In the genomic region with DNA sequence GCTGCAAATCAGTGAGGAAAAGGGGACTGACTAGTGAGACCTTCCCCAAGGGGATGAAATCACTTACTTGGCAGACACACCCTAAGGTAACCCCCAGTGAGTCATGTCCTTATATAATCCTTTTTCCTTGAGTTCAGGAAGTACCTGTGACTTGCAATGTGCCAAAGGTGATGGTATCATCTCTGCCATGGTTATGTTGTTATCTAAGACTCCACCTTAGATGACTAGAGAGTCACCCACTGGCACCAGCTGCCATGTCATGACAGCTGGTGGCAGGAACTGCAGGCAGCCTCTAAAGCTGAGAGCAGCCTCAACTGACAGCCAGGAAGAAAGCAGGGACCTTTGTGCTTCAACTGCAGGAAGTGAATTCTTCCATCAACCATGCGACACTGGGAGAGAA, we compare ENCODE assay signal across 10 cellular contexts. TPM values are rescaled to one million over a fixed set of nuclear protein-coding genes. Genes with fewer than 3 reads are reported as not detected.
DNase-seq lines count a peak whose midpoint lies in the region; ATAC-seq and TF ChIP-seq lines count a peak whose summit lies in the region.
"Had no signal": no experiment of that assay in that cellular context is flagged by ENCODE, and none has a peak within 500 bp of the region (broad histone marks: within the 10 kb centered on the region; RNA-seq: fewer than 3 reads in every experiment).

No MANE protein-coding gene starts in this region.

- H4K20me1 ChIP-seq in osteoblast (ENCODE audit: insufficient read depth, low read length) = no peaks in the 10 kb centered on the region

- H3K9me3 ChIP-seq in Peyer's patch = no peaks in the 10 kb centered on the region
- H3K9me3 ChIP-seq in osteoblast (ENCODE audit: low read depth, low read length) = no peaks in the 10 kb centered on the region

- peak overlapping the region; percentile 93 for H3K27ac Mint-ChIP-seq in activated naive CD8-positive, alpha-beta T cell treated with anti-CD3 and anti-CD28 coated beads, Interleukin-2, amount 10 ng/mL, durations not matched to agents 7 days and 5 days
- no peak overlapping the region for H3K27ac Mint-ChIP-seq in chondrocyte (ENCODE audit: unreplicated experiment)

- peaks cover 51% of the 10 kb centered on the region for H3K4me1 Mint-ChIP-seq in activated naive CD8-positive, alpha-beta T cell treated with anti-CD3 and anti-CD28 coated beads, Interleukin-2, amount 10 ng/mL, durations not matched to agents 7 days and 5 days
- H3K4me1 Mint-ChIP-seq in chondrocyte (ENCODE audit: low read depth) = peaks cover 6% of the 10 kb centered on the region

- H3K4me3 Mint-ChIP-seq in activated naive CD8-positive, alpha-beta T cell treated with anti-CD3 and anti-CD28 coated beads, Interleukin-2, amount 10 ng/mL, durations not matched to agents 7 days and 5 days = peak overlapping the region; percentile 65
- H3K4me3 Mint-ChIP-seq in chondrocyte (ENCODE audit: unreplicated experiment) = no peak overlapping the region

- POLR2A ChIA-PET in activated naive CD8-positive, alpha-beta T cell treated with anti-CD3 and anti-CD28 coated beads, Interleukin-2, amount 10 ng/mL, durations not matched to agents 7 days and 5 days (lab: Charles Lee) = interaction anchor here (0.7 to 3.1 kb wide), 6 partner anchors 8 to 1240 kb away, joined by 4 to 16 read pairs (median 6); a partner anchor contains a TSS

- peak; percentile 64 to 79 for TF ChIP-seq POLR2A in Peyer's patch (IDR thresholded peaks at IDR 0.05)

- peaks cover 40% of the 10 kb centered on the region for H3K36me3 Mint-ChIP-seq in activated naive CD8-positive, alpha-beta T cell treated with anti-CD3 and anti-CD28 coated beads, Interleukin-2, amount 10 ng/mL, durations not matched to agents 7 days and 5 days
- H3K36me3 Mint-ChIP-seq in chondrocyte (ENCODE audit: low read depth) = no peaks in the 10 kb centered on the region

- no peak overlapping the region for H2AFZ ChIP-seq in osteoblast (ENCODE audit: low read length)

- peak overlapping the region in 2 of 4 donors; percentile 28 to 35 for H3K4me3 ChIP-seq in Peyer's patch
- H3K4me3 ChIP-seq in osteoblast (ENCODE audit: insufficient read depth, low read length) = no peak overlapping the region

- no peak overlapping the region for H3K4me2 ChIP-seq in osteoblast (ENCODE audit: insufficient read depth, low read length)

- no peaks in the 10 kb centered on the region for H3K79me2 ChIP-seq in osteoblast (ENCODE audit: insufficient read depth, low read length)

- no peaks in the 10 kb centered on the region for H3K36me3 ChIP-seq in Peyer's patch
- H3K36me3 ChIP-seq in osteoblast (ENCODE audit: insufficient read depth, low read length) = no peaks in the 10 kb centered on the region

- DNase-seq in Peyer's patch (peak in 2 of 3 donors; percentile 79 to 85), osteoblast (ENCODE audit: insufficient read length, low spot score, missing footprints) (peak; percentile 64), chondrocyte (ENCODE audit: low spot score) (no peak), RKO (ENCODE audit: low spot score) (no peak), putamen (ENCODE audit: low spot score) (no peak)
- no peak for DNase-seq in activated naive CD8-positive, alpha-beta T cell treated with anti-CD3 and anti-CD28 coated beads, Interleukin-2, amount 10 ng/mL, durations not matched to agents 7 days and 5 days
- DNase-seq: foreskin melanocyte, NCI-H748 treated with DMSO at 0.1 percent for 48 hours had no signal

- no peaks in the 10 kb centered on the region for H3K27me3 Mint-ChIP-seq in activated naive CD8-positive, alpha-beta T cell treated with anti-CD3 and anti-CD28 coated beads, Interleukin-2, amount 10 ng/mL, durations not matched to agents 7 days and 5 days
- no peaks in the 10 kb centered on the region for H3K27me3 Mint-ChIP-seq in chondrocyte (ENCODE audit: low read depth)

- ATAC-seq in GM21786 (IDR thresholded peaks at IDR 0.05; ENCODE audit: unreplicated experiment) = peak; percentile 42
- peak; percentile 77 for ATAC-seq in activated naive CD8-positive, alpha-beta T cell treated with anti-CD3 and anti-CD28 coated beads, Interleukin-2, amount 10 ng/mL, durations not matched to agents 7 days and 5 days (ENCODE audit: low read depth)
- no peak for ATAC-seq in HG03196 (IDR thresholded peaks at IDR 0.05; ENCODE audit: unreplicated experiment)

- no peaks in the 10 kb centered on the region for H3K27me3 ChIP-seq in Peyer's patch
- no peaks in the 10 kb centered on the region for H3K27me3 ChIP-seq in osteoblast (ENCODE audit: insufficient read depth, low read length)

- peaks cover 0 to 5% (median 0%) of the 10 kb centered on the region in 4 donors for H3K4me1 ChIP-seq in Peyer's patch
- no peaks in the 10 kb centered on the region for H3K4me1 ChIP-seq in osteoblast (ENCODE audit: insufficient read depth, low read length)

- no peaks in the 10 kb centered on the region for H3K9me3 Mint-ChIP-seq in activated naive CD8-positive, alpha-beta T cell treated with anti-CD3 and anti-CD28 coated beads, Interleukin-2, amount 10 ng/mL, durations not matched to agents 7 days and 5 days
- no peaks in the 10 kb centered on the region for H3K9me3 Mint-ChIP-seq in chondrocyte (ENCODE audit: low read depth)

- no peak for TF ChIP-seq CTCF in Peyer's patch (IDR thresholded peaks at IDR 0.05)
- no peak for TF ChIP-seq CTCF in osteoblast (IDR thresholded peaks at IDR 0.05; ENCODE audit: extremely low read depth, low read depth, low read length)
- no peak for TF ChIP-seq CTCF in chondrocyte (IDR thresholded peaks at IDR 0.05)

- H3K27ac ChIP-seq in Peyer's patch = peak overlapping the region; percentile 46 to 90 (median 70)
- no peak overlapping the region for H3K27ac ChIP-seq in osteoblast (ENCODE audit: low read depth, low read length)

RNA-seq across cellular contexts. Expression of a gene that starts 12.5 kb away (rescaled TPM):
- 10 to 100 TPM in 3 of 4 donors, 1 to 10 TPM in 1; 6.8 to 23.1 (median 14.1) TPM for total RNA-seq in Peyer's patch
- total RNA-seq in activated naive CD8-positive, alpha-beta T cell treated with anti-CD3 and anti-CD28 coated beads, Interleukin-2, amount 10 ng/mL, durations not matched to agents 7 days and 5 days = 10 to 100 TPM; 41.3 to 46.1 TPM
- total RNA-seq in osteoblast = 0.36 and 0.88 TPM in 2 replicates
- total RNA-seq in chondrocyte = 1.1 to 1.5 TPM (median 1.2 TPM) in 3 replicates

RNA-seq across cellular contexts. Expression of a gene that starts 22.0 kb away (rescaled TPM):
- total RNA-seq in Peyer's patch = 10 to 100 TPM; 14.9 to 44.2 (median 34.6) TPM
- total RNA-seq in activated naive CD8-positive, alpha-beta T cell treated with anti-CD3 and anti-CD28 coated beads, Interleukin-2, amount 10 ng/mL, durations not matched to agents 7 days and 5 days = 10 to 100 TPM; 73.6 to 73.8 TPM
- 0.72 and 0.88 TPM in 2 replicates for total RNA-seq in osteoblast
- 8.1 to 9.5 TPM (median 8.2 TPM) in 3 replicates for total RNA-seq in chondrocyte

RNA-seq across cellular contexts. Expression of a gene that starts 37.4 kb away (rescaled TPM):
- total RNA-seq in Peyer's patch = 10 to 100 TPM; 28.0 to 66.8 (median 42.8) TPM
- total RNA-seq in activated naive CD8-positive, alpha-beta T cell treated with anti-CD3 and anti-CD28 coated beads, Interleukin-2, amount 10 ng/mL, durations not matched to agents 7 days and 5 days = 100 to 1,000 TPM; 128 to 135 TPM
- total RNA-seq in osteoblast = 4.7 and 6.5 TPM in 2 replicates
- 18.0 to 19.5 TPM (median 18.3 TPM) in 3 replicates for total RNA-seq in chondrocyte

RNA-seq across cellular contexts. Expression of a gene that starts 57.5 kb away (rescaled TPM):
- total RNA-seq in Peyer's patch = 100 to 1,000 TPM; 223 to 465 (median 285) TPM
- total RNA-seq in activated naive CD8-positive, alpha-beta T cell treated with anti-CD3 and anti-CD28 coated beads, Interleukin-2, amount 10 ng/mL, durations not matched to agents 7 days and 5 days = 100 to 1,000 TPM; 108 to 115 TPM
- total RNA-seq in osteoblast = 43.3 and 65.9 TPM in 2 replicates
- 48.1 to 68.3 TPM (median 48.8 TPM) in 3 replicates for total RNA-seq in chondrocyte

Comparison
In these comparisons a context has a peak if more than half of its experiments do, and no peak if none do; other contexts are left out.
1. DNase-seq: peak in Peyer's patch (2 of 3) and osteoblast (single experiment); none in activated naive CD8-positive, alpha-beta T cell treated with anti-CD3 and anti-CD28 coated beads, Interleukin-2, amount 10 ng/mL, durations not matched to agents 7 days and 5 days (single experiment), chondrocyte (single experiment), RKO (single experiment) and putamen (single experiment).